In genomic region chr14:39432179-39432618, GRCh38 we compare ENCODE assay signal across 8 cellular contexts. TPM values are rescaled to one million over a fixed set of nuclear protein-coding genes. Genes with fewer than 3 reads are reported as not detected.
DNase-seq lines count a peak whose midpoint lies in the region; ATAC-seq, FAIRE-seq and TF ChIP-seq lines count a peak whose summit lies in the region.

A gene with protein sequence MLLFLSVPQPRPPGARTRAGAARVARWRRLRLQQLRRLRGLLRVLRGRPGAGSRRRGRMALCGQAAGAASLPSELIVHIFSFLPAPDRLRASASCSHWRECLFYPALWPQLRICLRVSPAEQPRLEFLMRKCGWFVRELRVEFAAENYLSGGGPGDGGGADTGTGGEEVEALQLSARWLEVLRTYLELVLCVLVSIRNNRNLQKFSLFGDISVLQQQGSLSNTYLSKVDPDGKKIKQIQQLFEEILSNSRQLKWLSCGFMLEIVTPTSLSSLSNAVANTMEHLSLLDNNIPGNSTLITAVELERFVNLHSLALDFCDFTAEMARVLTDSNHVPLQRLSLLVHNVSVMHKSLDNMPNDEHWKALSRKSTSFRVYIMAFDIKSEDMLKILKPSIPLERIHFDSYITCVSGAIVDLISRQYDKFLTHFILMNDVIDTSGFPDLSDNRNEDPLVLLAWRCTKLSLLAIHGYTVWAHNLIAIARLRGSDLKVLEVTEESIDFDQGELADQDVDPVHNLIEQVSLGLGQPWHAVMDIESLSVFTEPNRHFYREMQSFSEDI (minus strand): TSS chr14:39432433. CDS start chr14:39432162, 271 bp downstream.

- H3K27me3 ChIP-seq in pancreas (no peaks in the 10 kb centered on the region), thyroid gland (no peaks in the 10 kb centered on the region)

- ATAC-seq in HG02763 (IDR thresholded peaks at IDR 0.05; ENCODE audit: unreplicated experiment) (peak; percentile 83), Right ventricle myocardium superior (ENCODE audit: poor library complexity) (peak; percentile 96), pancreas (peak; percentile 86 to 94 (median 90))

- TF ChIP-seq POLR2A in thyroid gland (IDR thresholded peaks at IDR 0.05), result peak in 1 of 2 donors; percentile 35

- H3K4me1 ChIP-seq in pancreas, result peaks cover 0 to 26% (median 25%) of the 10 kb centered on the region in 3 donors
- H3K4me1 ChIP-seq in thyroid gland, result peaks cover 29% of the 10 kb centered on the region in 2 donors

- H3K9me3 ChIP-seq in pancreas, result no peaks in the 10 kb centered on the region
- H3K9me3 ChIP-seq in thyroid gland, result no peaks in the 10 kb centered on the region

- H3K36me3 ChIP-seq in pancreas (no peaks in the 10 kb centered on the region), thyroid gland (no peaks in the 10 kb centered on the region)

- TF ChIP-seq CTCF in GM10266 (IDR thresholded peaks at IDR 0.05; ENCODE audit: control insufficient read depth, insufficient read depth, low read depth, missing control alignments) (no peak), pancreas (IDR thresholded peaks at IDR 0.05) (no peak), thyroid gland (IDR thresholded peaks at IDR 0.05) (no peak)

- H3K27ac ChIP-seq in pancreas (peak within 1 kb of the TSS; percentile 98 to 100 (median 99)), thyroid gland (peak within 1 kb of the TSS; percentile 98 to 100 (median 98))

- WGBS in pancreas, 2 donors, result 1% methylated on average over 45 to 47 of the region's 47 CpGs
- WGBS in thyroid gland, 2 donors, result 0% methylated on average over 8 to 13 of the region's 47 CpGs

- peak within 1 kb of the TSS; percentile 86 to 94 (median 94) for H3K4me3 ChIP-seq in pancreas
- peak within 1 kb of the TSS; percentile 85 to 92 (median 90) for H3K4me3 ChIP-seq in thyroid gland (replicated peaks in 1 of 3)

- intact Hi-C loops in Right ventricle myocardium superior (cut with DNase I), result no loop called here
- intact Hi-C loops in pancreas (cut with DNase I), result no loop called here
- intact Hi-C loops in thyroid gland (cut with DNase I), result no loop called here

- FAIRE-seq in pancreas (lab: Jason Lieb, UNC), result no peak

- DNase-seq in GM10266 (ENCODE audit: extremely low spot score) (peak; percentile 98), NCI-H1417 (lab: John Stamatoyannopoulos, UW) (peak; percentile 94 to 99 (median 99)), SW 1271 (lab: John Stamatoyannopoulos, UW) (peak; percentile 85 to 94), Right ventricle myocardium superior (peak; percentile 98), pancreas (peak; percentile 96 to 98 (median 96)), thyroid gland (peak; percentile 96)
- peak; percentile 91 for DNase-seq in activated naive CD8-positive, alpha-beta T cell treated with anti-CD3 and anti-CD28 coated beads, Interleukin-2, amount 50 U/mL, for 16 hours (ENCODE audit: low read depth, low spot score)

RNA-seq across cellular contexts. Expression of the gene that starts here (rescaled TPM):
- total RNA-seq in Right ventricle myocardium superior (3.7 TPM), pancreas (1 to 10 TPM; 4.1 to 6.9 (median 4.8) TPM), thyroid gland (10 to 100 TPM; 27.4 to 40.2 (median 33.5) TPM)
- polyA plus RNA-seq in pancreas, result 1 to 10 TPM; 2.1 to 5.8 TPM

Comparison
In these comparisons a context has a peak if more than half of its experiments do, and no peak if none do; other contexts are left out.
1. Peak in every context shown above with its lines: DNase-seq, ATAC-seq, H3K4me3 ChIP-seq and H3K27ac ChIP-seq.